22 cellular contexts compared by ENCODE assay signal in genomic region chr17:50549256-50549941, GRCh38. TPM values are rescaled to one million over a fixed set of nuclear protein-coding genes. Genes with fewer than 3 reads are reported as not detected.
A peak's percentile ranks its signal among the peaks of the same experiment; 100 is the strongest.
DNase-seq lines count a peak whose midpoint lies in the region; ATAC-seq and TF ChIP-seq lines count a peak whose summit lies in the region.
"Had no signal": no experiment of that assay in that cellular context is flagged by ENCODE, and none has a peak within 500 bp of the region (broad histone marks: within the 10 kb centered on the region; RNA-seq: fewer than 3 reads in every experiment).

No MANE protein-coding gene starts in this region.

- peaks cover 9% of the 10 kb centered on the region for H3K4me1 Mint-ChIP-seq in activated naive CD8-positive, alpha-beta T cell treated with anti-CD3 and anti-CD28 coated beads, Interleukin-2, amount 10 ng/mL, durations not matched to agents 7 days and 5 days
- no peaks in the 10 kb centered on the region for H3K4me1 Mint-ChIP-seq in activated naive CD8-positive, alpha-beta T cell treated with anti-CD3 and anti-CD28 coated beads for 36 hours
- peaks cover 8% of the 10 kb centered on the region for H3K4me1 Mint-ChIP-seq in T-helper 17 cell
- H3K4me1 Mint-ChIP-seq in neural progenitor cell: peaks cover 3% of the 10 kb centered on the region

- no peak overlapping the region for H3K27ac Mint-ChIP-seq in activated naive CD8-positive, alpha-beta T cell treated with anti-CD3 and anti-CD28 coated beads, Interleukin-2, amount 10 ng/mL, durations not matched to agents 7 days and 5 days
- H3K27ac Mint-ChIP-seq in activated naive CD8-positive, alpha-beta T cell treated with anti-CD3 and anti-CD28 coated beads for 36 hours: no peak overlapping the region
- H3K27ac Mint-ChIP-seq in T-helper 17 cell (peak overlapping the region; percentile 27), neural progenitor cell (peak overlapping the region; percentile 48)

- H3K27ac ChIP-seq in neural progenitor cell: no peak overlapping the region
- H3K27ac ChIP-seq: C4-2B, PC-9, SJSA1 had no signal

- ATAC-seq in activated naive CD8-positive, alpha-beta T cell treated with anti-CD3 and anti-CD28 coated beads, Interleukin-2, amount 10 ng/mL, durations not matched to agents 7 days and 5 days (ENCODE audit: low read depth): no peak
- ATAC-seq in T-helper 17 cell (no peak), left lobe of liver (peak; percentile 54)

- no peak overlapping the region for H3K4me2 ChIP-seq in neural progenitor cell
- H3K4me2 ChIP-seq: PC-9 had no signal

- no peak overlapping the region for H3K4me3 ChIP-seq in neural progenitor cell
- H3K4me3 ChIP-seq: PC-9, SJSA1 had no signal

- H3K9ac ChIP-seq in neural progenitor cell: no peak overlapping the region

- TF ChIP-seq CTCF in neural progenitor cell (IDR thresholded peaks at IDR 0.05): no peak

- no peaks in the 10 kb centered on the region for H3K36me3 ChIP-seq in neural progenitor cell

- peaks cover 8% of the 10 kb centered on the region for H3K4me1 ChIP-seq in neural progenitor cell

- H3K79me2 ChIP-seq in neural progenitor cell (ENCODE audit: low read depth): no peaks in the 10 kb centered on the region

- no peak overlapping the region for H2AFZ ChIP-seq in neural progenitor cell (replicated peaks)
- H2AFZ ChIP-seq: PC-9 had no signal

- peak overlapping the region; percentile 2 for H3K4me3 Mint-ChIP-seq in activated naive CD8-positive, alpha-beta T cell treated with anti-CD3 and anti-CD28 coated beads, Interleukin-2, amount 10 ng/mL, durations not matched to agents 7 days and 5 days
- H3K4me3 Mint-ChIP-seq in activated naive CD8-positive, alpha-beta T cell treated with anti-CD3 and anti-CD28 coated beads for 36 hours: no peak overlapping the region
- peak overlapping the region; percentile 21 for H3K4me3 Mint-ChIP-seq in T-helper 17 cell
- no peak overlapping the region for H3K4me3 Mint-ChIP-seq in neural progenitor cell

- no peaks in the 10 kb centered on the region for H3K9me3 ChIP-seq in T-helper 17 cell (ENCODE audit: control insufficient read depth, low read length, poor library complexity, severe bottlenecking)
- no peaks in the 10 kb centered on the region for H3K9me3 ChIP-seq in neural progenitor cell (ENCODE audit: low read depth)
- H3K9me3 ChIP-seq: SJSA1 had no signal

- no peak for DNase-seq in activated naive CD8-positive, alpha-beta T cell treated with anti-CD3 and anti-CD28 coated beads, Interleukin-2, amount 10 ng/mL, durations not matched to agents 7 days and 5 days
- DNase-seq in activated naive CD8-positive, alpha-beta T cell treated with anti-CD3 and anti-CD28 coated beads for 36 hours: no peak
- DNase-seq in T-helper 17 cell (no peak), left lobe of liver (ENCODE audit: low spot score) (peak; percentile 71), neural progenitor cell (ENCODE audit: low spot score) (no peak), globus pallidus (ENCODE audit: low spot score) (no peak), islet precursor cell (no peak), kidney tubule cell (ENCODE audit: low spot score) (no peak)
- DNase-seq: AML-193, DND-41, Kasumi-1, MM.1S, NCI-H1092, NCI-H1436 treated with DMSO at 0.1 percent for 48 hours, NCI-H2029, NCI-H345, NCI-H526, PC-9 had no signal

- H3K27me3 ChIP-seq in neural progenitor cell: peaks cover 8% of the 10 kb centered on the region
- H3K27me3 ChIP-seq: SJSA1 had no signal

- H3K27me3 Mint-ChIP-seq in activated naive CD8-positive, alpha-beta T cell treated with anti-CD3 and anti-CD28 coated beads, Interleukin-2, amount 10 ng/mL, durations not matched to agents 7 days and 5 days: peaks cover 11% of the 10 kb centered on the region
- H3K27me3 Mint-ChIP-seq in activated naive CD8-positive, alpha-beta T cell treated with anti-CD3 and anti-CD28 coated beads for 36 hours: peaks cover 3% of the 10 kb centered on the region
- peaks cover 5% of the 10 kb centered on the region for H3K27me3 Mint-ChIP-seq in T-helper 17 cell
- peaks cover 11% of the 10 kb centered on the region for H3K27me3 Mint-ChIP-seq in neural progenitor cell (ENCODE audit: insufficient read depth, low read depth)
- H3K27me3 Mint-ChIP-seq: IgD-negative memory B cell had no signal

- H3F3A ChIP-seq in neural progenitor cell (ENCODE audit: low read depth): no peaks in the 10 kb centered on the region

- no peaks in the 10 kb centered on the region for H4K20me1 ChIP-seq in neural progenitor cell (ENCODE audit: low read depth)

- POLR2A ChIA-PET in activated naive CD8-positive, alpha-beta T cell treated with anti-CD3 and anti-CD28 coated beads, Interleukin-2, amount 10 ng/mL, durations not matched to agents 7 days and 5 days (lab: Charles Lee): no interaction called here

- H3K36me3 Mint-ChIP-seq in activated naive CD8-positive, alpha-beta T cell treated with anti-CD3 and anti-CD28 coated beads, Interleukin-2, amount 10 ng/mL, durations not matched to agents 7 days and 5 days: no peaks in the 10 kb centered on the region
- peaks cover 2% of the 10 kb centered on the region for H3K36me3 Mint-ChIP-seq in activated naive CD8-positive, alpha-beta T cell treated with anti-CD3 and anti-CD28 coated beads for 36 hours
- H3K36me3 Mint-ChIP-seq in T-helper 17 cell (ENCODE audit: low read depth) (no peaks in the 10 kb centered on the region), neural progenitor cell (peaks cover 2% of the 10 kb centered on the region)

- no peaks in the 10 kb centered on the region for H3K9me3 Mint-ChIP-seq in activated naive CD8-positive, alpha-beta T cell treated with anti-CD3 and anti-CD28 coated beads, Interleukin-2, amount 10 ng/mL, durations not matched to agents 7 days and 5 days
- no peaks in the 10 kb centered on the region for H3K9me3 Mint-ChIP-seq in activated naive CD8-positive, alpha-beta T cell treated with anti-CD3 and anti-CD28 coated beads for 36 hours
- H3K9me3 Mint-ChIP-seq in neural progenitor cell: no peaks in the 10 kb centered on the region

RNA-seq across cellular contexts. Expression of gene SPATA20, which starts 2.4 kb away (rescaled TPM):
- 10 to 100 TPM; 31.3 to 33.1 TPM for total RNA-seq in activated naive CD8-positive, alpha-beta T cell treated with anti-CD3 and anti-CD28 coated beads, Interleukin-2, amount 10 ng/mL, durations not matched to agents 7 days and 5 days
- total RNA-seq in activated naive CD8-positive, alpha-beta T cell treated with anti-CD3 and anti-CD28 coated beads for 36 hours: 10 to 100 TPM; 32.4 to 36.3 TPM
- 10 to 100 TPM; 11.3 to 16.4 TPM for total RNA-seq in T-helper 17 cell
- 40.6 TPM for total RNA-seq in left lobe of liver
- 22.8 and 60.5 TPM in 2 replicates for total RNA-seq in neural progenitor cell (ENCODE audit: low replicate concordance)

RNA-seq across cellular contexts. Expression of gene CACNA1G, which starts 11.1 kb away (rescaled TPM):
- total RNA-seq in activated naive CD8-positive, alpha-beta T cell treated with anti-CD3 and anti-CD28 coated beads, Interleukin-2, amount 10 ng/mL, durations not matched to agents 7 days and 5 days: under 1 TPM in 1 of 2 experiments, not detected in 1; 0.11 TPM
- under 1 TPM in 1 of 2 experiments, not detected in 1; 0.06 TPM for total RNA-seq in activated naive CD8-positive, alpha-beta T cell treated with anti-CD3 and anti-CD28 coated beads for 36 hours
- under 1 TPM; 0.05 to 0.18 TPM for total RNA-seq in T-helper 17 cell
- 0.10 TPM for total RNA-seq in left lobe of liver
- 1.6 and 4.9 TPM in 2 replicates for total RNA-seq in neural progenitor cell (ENCODE audit: low replicate concordance)

RNA-seq across cellular contexts. Expression of gene EPN3, which starts 16.9 kb away (rescaled TPM):
- total RNA-seq in activated naive CD8-positive, alpha-beta T cell treated with anti-CD3 and anti-CD28 coated beads, Interleukin-2, amount 10 ng/mL, durations not matched to agents 7 days and 5 days: not detected
- not detected for total RNA-seq in activated naive CD8-positive, alpha-beta T cell treated with anti-CD3 and anti-CD28 coated beads for 36 hours
- total RNA-seq in T-helper 17 cell (not detected), left lobe of liver (0.35 TPM), neural progenitor cell (ENCODE audit: low replicate concordance) (0.09 and 0.24 TPM in 2 replicates)

RNA-seq across cellular contexts. Expression of gene MYCBPAP, which starts 41.2 kb away (rescaled TPM):
- 1 to 10 TPM; 4.0 to 4.4 TPM for total RNA-seq in activated naive CD8-positive, alpha-beta T cell treated with anti-CD3 and anti-CD28 coated beads, Interleukin-2, amount 10 ng/mL, durations not matched to agents 7 days and 5 days
- 1 to 10 TPM in 1 of 2 experiments, under 1 TPM in 1; 0.56 to 1.1 TPM for total RNA-seq in activated naive CD8-positive, alpha-beta T cell treated with anti-CD3 and anti-CD28 coated beads for 36 hours
- total RNA-seq in T-helper 17 cell (1 to 10 TPM; 1.2 to 1.3 TPM), left lobe of liver (not detected), neural progenitor cell (ENCODE audit: low replicate concordance) (3.5 and 3.8 TPM in 2 replicates)
- total RNA-seq: HT-29, SJSA1 had no signal

Comparison
In these comparisons a context has a peak if more than half of its experiments do, and no peak if none do; other contexts are left out.
1. H3K4me3 Mint-ChIP-seq: peak in activated naive CD8-positive, alpha-beta T cell treated with anti-CD3 and anti-CD28 coated beads, Interleukin-2, amount 10 ng/mL, durations not matched to agents 7 days and 5 days (single experiment) and T-helper 17 cell (single experiment); none in activated naive CD8-positive, alpha-beta T cell treated with anti-CD3 and anti-CD28 coated beads for 36 hours (single experiment) and neural progenitor cell (single experiment).
2. H3K27ac Mint-ChIP-seq: peak in T-helper 17 cell (single experiment) and neural progenitor cell (single experiment); none in activated naive CD8-positive, alpha-beta T cell treated with anti-CD3 and anti-CD28 coated beads, Interleukin-2, amount 10 ng/mL, durations not matched to agents 7 days and 5 days (single experiment) and activated naive CD8-positive, alpha-beta T cell treated with anti-CD3 and anti-CD28 coated beads for 36 hours (single experiment).